In genomic region chr19:46494936-46495788, GRCh38 we compare ENCODE assay signal across 12 cellular contexts. TPM values are rescaled to one million over a fixed set of nuclear protein-coding genes. Genes with fewer than 3 reads are reported as not detected.
DNase-seq lines count a peak whose midpoint lies in the region; ATAC-seq and TF ChIP-seq lines count a peak whose summit lies in the region.
"Had no signal": no experiment of that assay in that cellular context is flagged by ENCODE, and none has a peak within 500 bp of the region (broad histone marks: within the 10 kb centered on the region; RNA-seq: fewer than 3 reads in every experiment).

No MANE protein-coding gene starts in this region.

- TF ChIP-seq POLR2A in testis (IDR thresholded peaks at IDR 0.05), result no peak
- TF ChIP-seq POLR2A in gastrocnemius medialis (IDR thresholded peaks at IDR 0.05), result no peak

- no peaks in the 10 kb centered on the region for H3K36me3 Mint-ChIP-seq in activated CD4-positive, alpha-beta memory T cell treated with anti-CD3 and anti-CD28 coated beads for 36 hours
- H3K36me3 Mint-ChIP-seq in activated CD4-positive, alpha-beta memory T cell treated with anti-CD3 and anti-CD28 coated beads, Interleukin-2, amount 10 ng/mL, durations not matched to agents 7 days and 5 days (ENCODE audit: low read depth), result no peaks in the 10 kb centered on the region
- no peaks in the 10 kb centered on the region for H3K36me3 Mint-ChIP-seq in memory B cell

- H3K4me1 Mint-ChIP-seq in activated CD4-positive, alpha-beta memory T cell treated with anti-CD3 and anti-CD28 coated beads for 36 hours (ENCODE audit: low read depth), result peaks cover 11% of the 10 kb centered on the region
- peaks cover 13% of the 10 kb centered on the region for H3K4me1 Mint-ChIP-seq in activated CD4-positive, alpha-beta memory T cell treated with anti-CD3 and anti-CD28 coated beads, Interleukin-2, amount 10 ng/mL, durations not matched to agents 7 days and 5 days
- peaks cover 20% of the 10 kb centered on the region for H3K4me1 Mint-ChIP-seq in memory B cell

- H3K27me3 ChIP-seq in brain microvascular endothelial cell (replicated peaks), result no peaks in the 10 kb centered on the region
- H3K27me3 ChIP-seq in testis, result no peaks in the 10 kb centered on the region
- peaks cover 22 to 30% (median 22%) of the 10 kb centered on the region in 3 donors for H3K27me3 ChIP-seq in gastrocnemius medialis
- H3K27me3 ChIP-seq: pancreas had no signal

- H3K9me3 ChIP-seq in testis (no peaks in the 10 kb centered on the region), gastrocnemius medialis (no peaks in the 10 kb centered on the region)
- H3K9me3 ChIP-seq: A549, pancreas had no signal

- H3K4me1 ChIP-seq in testis (peaks cover 21% of the 10 kb centered on the region), gastrocnemius medialis (no peaks in the 10 kb centered on the region)

- no peak overlapping the region for H3K27ac ChIP-seq in brain microvascular endothelial cell
- H3K27ac ChIP-seq in testis, result no peak overlapping the region
- no peak overlapping the region for H3K27ac ChIP-seq in gastrocnemius medialis
- H3K27ac ChIP-seq: A549, pancreas had no signal

- no peak for TF ChIP-seq CTCF in brain microvascular endothelial cell (IDR thresholded peaks at IDR 0.05; ENCODE audit: low read depth, low read length, missing control alignments)
- TF ChIP-seq CTCF in testis (IDR thresholded peaks at IDR 0.05), result no peak
- TF ChIP-seq CTCF in gastrocnemius medialis (IDR thresholded peaks at IDR 0.05 in 4 of 5, conservative IDR thresholded peaks at IDR 0.05 in 1 of 5), result no peak

- WGBS in testis, 2 donors, result 37 to 42% methylated on average over 25 to 49 of the region's 49 CpGs

- DNase-seq in activated CD4-positive, alpha-beta memory T cell treated with anti-CD3 and anti-CD28 coated beads for 36 hours, result no peak
- no peak for DNase-seq in activated CD4-positive, alpha-beta memory T cell treated with anti-CD3 and anti-CD28 coated beads, Interleukin-2, amount 10 ng/mL, durations not matched to agents 7 days and 5 days
- DNase-seq in brain microvascular endothelial cell (no peak), memory B cell (ENCODE audit: low spot score in 2 of 2) (no peak), testis (no peak), NOMO-1 (lab: John Stamatoyannopoulos, UW; ENCODE audit: unreplicated experiment in 2 of 2) (no peak), gastrocnemius medialis (no peak)
- DNase-seq in activated CD4-positive, alpha-beta T cell treated with anti-CD3 and anti-CD28 coated beads for 1 hour, result no peak
- DNase-seq: Karpas-422 had no signal

- peak overlapping the region; percentile 59 for H3K4me3 Mint-ChIP-seq in activated CD4-positive, alpha-beta memory T cell treated with anti-CD3 and anti-CD28 coated beads for 36 hours
- no peak overlapping the region for H3K4me3 Mint-ChIP-seq in activated CD4-positive, alpha-beta memory T cell treated with anti-CD3 and anti-CD28 coated beads, Interleukin-2, amount 10 ng/mL, durations not matched to agents 7 days and 5 days
- peak overlapping the region; percentile 78 for H3K4me3 Mint-ChIP-seq in memory B cell

- no peak overlapping the region for H3K27ac Mint-ChIP-seq in activated CD4-positive, alpha-beta memory T cell treated with anti-CD3 and anti-CD28 coated beads for 36 hours
- no peak overlapping the region for H3K27ac Mint-ChIP-seq in activated CD4-positive, alpha-beta memory T cell treated with anti-CD3 and anti-CD28 coated beads, Interleukin-2, amount 10 ng/mL, durations not matched to agents 7 days and 5 days
- H3K27ac Mint-ChIP-seq in memory B cell, result no peak overlapping the region

- H3K27me3 Mint-ChIP-seq in activated CD4-positive, alpha-beta memory T cell treated with anti-CD3 and anti-CD28 coated beads for 36 hours, result peaks cover 36% of the 10 kb centered on the region
- peaks cover 66% of the 10 kb centered on the region for H3K27me3 Mint-ChIP-seq in activated CD4-positive, alpha-beta memory T cell treated with anti-CD3 and anti-CD28 coated beads, Interleukin-2, amount 10 ng/mL, durations not matched to agents 7 days and 5 days
- H3K27me3 Mint-ChIP-seq in memory B cell, result peaks cover 35% of the 10 kb centered on the region

- CTCF ChIA-PET in activated CD4-positive, alpha-beta memory T cell treated with anti-CD3 and anti-CD28 coated beads for 36 hours (lab: Charles Lee), result interaction anchor here (1.2 to 1.3 kb wide), 2 partner anchors 19 to 99 kb away, joined by 4 to 5 read pairs; no protein-coding TSS in a partner anchor
- CTCF ChIA-PET in activated CD4-positive, alpha-beta memory T cell treated with anti-CD3 and anti-CD28 coated beads, Interleukin-2, amount 10 ng/mL, durations not matched to agents 7 days and 5 days (lab: Charles Lee), result no interaction called here

- in situ Hi-C loops in brain microvascular endothelial cell (cut with HindIII; ENCODE audit: low pct_ligation_motif_present, low sequenced_read_pairs), result no loop called here
- in situ Hi-C loops in gastrocnemius medialis (cut with MboI; ENCODE audit: low sequenced_read_pairs in 4 of 4), result loop anchor here in 1 of 4 donors (25.0 kb wide), 1 partner anchor 208 kb away; the partner anchor contains the start of gene HIF3A

- no peaks in the 10 kb centered on the region for H3K36me3 ChIP-seq in brain microvascular endothelial cell (replicated peaks)
- no peaks in the 10 kb centered on the region for H3K36me3 ChIP-seq in testis (ENCODE audit: low read depth, missing control alignments)
- H3K36me3 ChIP-seq in gastrocnemius medialis, result no peaks in the 10 kb centered on the region
- H3K36me3 ChIP-seq: pancreas had no signal

- no peak for ATAC-seq in memory B cell (ENCODE audit: low read depth)
- ATAC-seq in gastrocnemius medialis, result no peak
- ATAC-seq: A549 had no signal

- H3K9me3 Mint-ChIP-seq in activated CD4-positive, alpha-beta memory T cell treated with anti-CD3 and anti-CD28 coated beads for 36 hours, result no peaks in the 10 kb centered on the region
- H3K9me3 Mint-ChIP-seq in activated CD4-positive, alpha-beta memory T cell treated with anti-CD3 and anti-CD28 coated beads, Interleukin-2, amount 10 ng/mL, durations not matched to agents 7 days and 5 days, result no peaks in the 10 kb centered on the region
- H3K9me3 Mint-ChIP-seq in memory B cell, result peaks cover 1% of the 10 kb centered on the region
- H3K9me3 Mint-ChIP-seq: stimulated activated naive CD8-positive, alpha-beta T cell treated with anti-CD3 and anti-CD28 coated beads, Interleukin-15, Interleukin-2, amounts not matched to agents 100 ng/mL and 50 ng/mL, for 24 hours had no signal

- POLR2A ChIA-PET in activated CD4-positive, alpha-beta memory T cell treated with anti-CD3 and anti-CD28 coated beads for 36 hours (lab: Charles Lee), result no interaction called here
- POLR2A ChIA-PET in activated CD4-positive, alpha-beta memory T cell treated with anti-CD3 and anti-CD28 coated beads, Interleukin-2, amount 10 ng/mL, durations not matched to agents 7 days and 5 days (lab: Charles Lee), result interaction anchor here (1.5 kb wide), 1 partner anchor 100 kb away, joined by 4 read pairs; no protein-coding TSS in a partner anchor

- peak overlapping the region; percentile 40 for H3K4me3 ChIP-seq in brain microvascular endothelial cell (ENCODE audit: low read depth, low read length)
- peak overlapping the region; percentile 33 to 52 for H3K4me3 ChIP-seq in testis
- peak overlapping the region in 2 of 4 donors; percentile 20 to 24 for H3K4me3 ChIP-seq in gastrocnemius medialis
- H3K4me3 ChIP-seq: A549 had no signal

- intact Hi-C loops in activated CD4-positive, alpha-beta memory T cell treated with anti-CD3 and anti-CD28 coated beads for 36 hours (cut with micrococcal nuclease), result no loop called here
- intact Hi-C loops in testis (cut with DNase I; ENCODE audit: low total_unique reads) (loop anchor here (10.0 kb wide), 1 partner anchor 210 kb away; no protein-coding TSS in a partner anchor), gastrocnemius medialis (cut with DNase I; ENCODE audit: low total_unique reads) (no loop called here)

RNA-seq across cellular contexts. Expression of gene PNMA8B, which starts 0.5 kb away (rescaled TPM):
- total RNA-seq in activated CD4-positive, alpha-beta memory T cell treated with anti-CD3 and anti-CD28 coated beads for 36 hours, result under 1 TPM; 0.05 to 0.07 TPM
- under 1 TPM; 0.05 TPM for total RNA-seq in activated CD4-positive, alpha-beta memory T cell treated with anti-CD3 and anti-CD28 coated beads, Interleukin-2, amount 10 ng/mL, durations not matched to agents 7 days and 5 days
- total RNA-seq in testis, result 1 to 10 TPM; 3.1 TPM
- polyA plus RNA-seq in testis (ENCODE audit: insufficient read depth, low read depth, low replicate concordance), result 1.6 TPM
- under 1 TPM; 0.07 to 0.18 (median 0.15) TPM for total RNA-seq in gastrocnemius medialis
- polyA plus RNA-seq: A549 had no signal

RNA-seq across cellular contexts. Expression of gene PNMA8A, which starts 23.8 kb away (rescaled TPM):
- total RNA-seq in activated CD4-positive, alpha-beta memory T cell treated with anti-CD3 and anti-CD28 coated beads for 36 hours, result under 1 TPM; 0.17 to 0.44 TPM
- not detected for total RNA-seq in activated CD4-positive, alpha-beta memory T cell treated with anti-CD3 and anti-CD28 coated beads, Interleukin-2, amount 10 ng/mL, durations not matched to agents 7 days and 5 days
- 10 to 100 TPM; 34.9 to 44.3 TPM for total RNA-seq in testis
- polyA plus RNA-seq in testis (ENCODE audit: insufficient read depth, low read depth, low replicate concordance), result 48.1 TPM
- total RNA-seq in gastrocnemius medialis, result under 1 TPM in 3 of 4 donors, not detected in 1; 0.13 to 0.83 (median 0.60) TPM

Comparison
In these comparisons a context has a peak if more than half of its experiments do, and no peak if none do; other contexts are left out.
1. RNA of gene PNMA8A, which starts 23.8 kb away (total RNA-seq): 34.9 to 44.3 TPM in testis; 0.13 to 0.83 TPM in gastrocnemius medialis, 0.17 to 0.44 TPM in activated CD4-positive, alpha-beta memory T cell treated with anti-CD3 and anti-CD28 coated beads for 36 hours and not detected in activated CD4-positive, alpha-beta memory T cell treated with anti-CD3 and anti-CD28 coated beads, Interleukin-2, amount 10 ng/mL, durations not matched to agents 7 days and 5 days; every median in the first group is over 10 times any median in the second.